Comparison of ENCODE assay signal across 1 cellular context in genomic region chr18:48961547-48961946, GRCh38.
TF ChIP-seq lines count a peak whose summit lies in the region.

No MANE protein-coding gene starts in this region.

TF ChIP-seq in GM23338, 12 proteins besides CTCF, POLR2A, EP300 and RAD21 (continued from another document):
- TF ChIP-seq ZNF114 (CRISPR knock-in tag; IDR thresholded peaks at IDR 0.05): no peak
- TF ChIP-seq CREB1 (CRISPR knock-in tag; IDR thresholded peaks at IDR 0.05; ENCODE audit: low read depth): no peak
- no peak for TF ChIP-seq EZH2phosphoT487 (IDR thresholded peaks at IDR 0.05; ENCODE audit: unreplicated experiment)
- TF ChIP-seq STAT1 (IDR thresholded peaks at IDR 0.05; ENCODE audit: unreplicated experiment): no peak
- no peak for TF ChIP-seq EZH2 (IDR thresholded peaks at IDR 0.05; ENCODE audit: low read depth, unreplicated experiment)
- no peak for TF ChIP-seq ETS1 (IDR thresholded peaks at IDR 0.05)
- no peak for TF ChIP-seq NANOG (IDR thresholded peaks at IDR 0.05; ENCODE audit: borderline replicate concordance)
- no peak for TF ChIP-seq REST (IDR thresholded peaks at IDR 0.05; ENCODE audit: unreplicated experiment)
- TF ChIP-seq JUNB (IDR thresholded peaks at IDR 0.05; ENCODE audit: unreplicated experiment): no peak
- TF ChIP-seq ZNF462 (CRISPR knock-in tag; IDR thresholded peaks at IDR 0.05): no peak
- no peak for TF ChIP-seq POLR2AphosphoS5 (IDR thresholded peaks at IDR 0.05; ENCODE audit: low read depth)
TF ChIP-seq in GM23338: peak in this region for 0.
